8 cellular contexts compared by ENCODE assay signal in the genomic region with DNA sequence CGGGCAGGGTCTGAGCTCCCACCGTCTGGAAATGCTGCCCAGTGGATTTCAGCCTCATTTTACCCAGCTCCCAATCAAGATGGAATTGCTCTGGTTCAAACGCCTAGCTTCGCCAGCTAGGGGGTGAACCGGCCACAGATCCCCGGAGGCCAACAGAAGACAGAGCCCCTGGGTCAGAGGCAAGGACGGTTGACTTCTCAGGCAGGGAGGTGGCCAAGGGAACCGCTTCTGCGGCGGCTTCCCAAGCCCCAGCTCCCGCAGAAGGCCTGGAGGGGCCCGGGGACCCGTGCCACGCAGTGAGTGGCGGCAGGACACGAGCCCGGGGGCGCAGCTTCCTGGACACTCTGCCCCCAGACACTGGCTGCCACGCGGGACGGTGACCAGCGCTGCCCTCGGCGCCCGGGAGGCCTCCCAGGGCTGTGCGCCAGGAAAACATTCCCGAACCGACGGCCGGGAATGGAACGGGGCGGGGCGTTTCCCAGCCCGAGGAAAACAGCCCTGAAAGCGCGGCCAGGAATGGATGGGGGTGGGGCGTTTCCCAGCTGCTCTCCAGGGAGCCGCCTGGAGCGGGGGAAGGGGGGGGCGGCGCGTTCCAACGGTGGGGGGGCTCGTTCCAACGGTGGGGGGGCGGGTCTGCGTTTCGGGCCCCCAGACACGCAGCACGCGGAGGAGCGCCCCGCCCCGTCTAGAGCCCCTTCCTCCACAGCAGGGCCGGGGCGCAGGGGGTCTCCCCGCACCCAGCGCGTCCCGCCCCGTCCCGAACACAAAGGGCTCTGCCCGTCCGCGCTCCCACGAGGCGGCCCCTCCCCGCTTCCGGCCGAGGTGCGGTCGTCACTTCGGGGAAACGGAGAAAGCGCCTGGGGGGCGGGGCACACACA. TPM values are rescaled to one million over a fixed set of nuclear protein-coding genes. Genes with fewer than 3 reads are reported as not detected.
DNase-seq lines count a peak whose midpoint lies in the region; ATAC-seq and TF ChIP-seq lines count a peak whose summit lies in the region.

No MANE protein-coding gene starts in this region.

- 4% methylated on average over 39 to 76 of the region's 76 CpGs for WGBS in lung, 2 donors

- H3K9me3 ChIP-seq in CD4-positive, CD25-positive, alpha-beta regulatory T cell (ENCODE audit: control insufficient read depth in 2 of 2, low read length in 2 of 2) = no peaks in the 10 kb centered on the region
- H3K9me3 ChIP-seq in lung (ENCODE audit: control insufficient read depth in 2 of 2, insufficient read depth in 1 of 2, low read length in 1 of 2) = peaks cover 0 to 4% of the 10 kb centered on the region in 2 donors

- H3K4me3 ChIP-seq in CD4-positive, CD25-positive, alpha-beta regulatory T cell (ENCODE audit: low read depth, low read length) = peak overlapping the region; percentile 48
- H3K4me3 ChIP-seq in lung = no peak overlapping the region

- no peaks in the 10 kb centered on the region for H3K9me3 Mint-ChIP-seq in CD4-positive, CD25-positive, alpha-beta regulatory T cell

- H3K36me3 Mint-ChIP-seq in CD4-positive, CD25-positive, alpha-beta regulatory T cell = no peaks in the 10 kb centered on the region

- ATAC-seq in CD4-positive, CD25-positive, alpha-beta regulatory T cell (ENCODE audit: low read depth in 2 of 2) = peak; percentile 77
- ATAC-seq in lung (ENCODE audit: insufficient read depth, low FRiP score) = peak; percentile 78

- peak overlapping the region; percentile 86 to 96 (median 88) for H3K4me3 Mint-ChIP-seq in CD4-positive, CD25-positive, alpha-beta regulatory T cell

- H3K4me1 Mint-ChIP-seq in CD4-positive, CD25-positive, alpha-beta regulatory T cell = peaks cover 7 to 46% (median 17%) of the 10 kb centered on the region in 4 donors

- H3K27ac Mint-ChIP-seq in CD4-positive, CD25-positive, alpha-beta regulatory T cell = peak overlapping the region; percentile 91 to 97 (median 96)

- no peak for TF ChIP-seq CTCF in lung (IDR thresholded peaks at IDR 0.05; ENCODE audit: control extremely low read depth, extremely low read depth)

- DNase-seq in CD4-positive, CD25-positive, alpha-beta regulatory T cell = peak; percentile 78 to 88 (median 85)
- DNase-seq in GOT3 (lab: John Stamatoyannopoulos, UW) (peak; percentile 55), NCI-H2196 treated with DMSO at 0.1 percent for 48 hours (lab: John Stamatoyannopoulos, UW; ENCODE audit: unreplicated experiment) (peak; percentile 81), ecto neural progenitor cell (ENCODE audit: low spot score) (peak; percentile 92), lung (ENCODE audit: low spot score) (peak; percentile 92), cerebellar nuclear complex (lab: John Stamatoyannopoulos, UW) (no peak)
- DNase-seq in activated CD8-positive, alpha-beta memory T cell treated with anti-CD3 and anti-CD28 coated beads for 1 hour (ENCODE audit: extremely low read depth in 1 of 2, low read depth in 1 of 2) = peak; percentile 60 to 80
- DNase-seq in stimulated activated CD4-positive, alpha-beta T cell treated with anti-CD3 and anti-CD28 coated beads, TNF-alpha, amount 100 ng/mL, for 24 hours (ENCODE audit: low read depth in 3 of 3) = peak; percentile 77 to 89 (median 79)

- peak overlapping the region; percentile 88 for H3K27ac ChIP-seq in CD4-positive, CD25-positive, alpha-beta regulatory T cell (ENCODE audit: insufficient read depth, low read length, poor library complexity, severe bottlenecking)
- H3K27ac ChIP-seq in lung (ENCODE audit: low read depth in 1 of 2, low read length in 1 of 2) = peak overlapping the region; percentile 93 to 96

- H3K27me3 ChIP-seq in CD4-positive, CD25-positive, alpha-beta regulatory T cell (ENCODE audit: control insufficient read depth, insufficient read depth, low read length) = no peaks in the 10 kb centered on the region
- no peaks in the 10 kb centered on the region for H3K27me3 ChIP-seq in lung (ENCODE audit: control insufficient read depth, insufficient read depth)

- H3K36me3 ChIP-seq in CD4-positive, CD25-positive, alpha-beta regulatory T cell (ENCODE audit: control insufficient read depth, insufficient read depth, low read length) = no peaks in the 10 kb centered on the region
- no peaks in the 10 kb centered on the region for H3K36me3 ChIP-seq in lung (ENCODE audit: control insufficient read depth in 2 of 2, insufficient read depth in 2 of 2, low read length in 2 of 2)

- peaks cover 6% of the 10 kb centered on the region for H3K27me3 Mint-ChIP-seq in CD4-positive, CD25-positive, alpha-beta regulatory T cell

- H3K4me1 ChIP-seq in CD4-positive, CD25-positive, alpha-beta regulatory T cell (ENCODE audit: control insufficient read depth, insufficient read depth, low read length, poor library complexity, severe bottlenecking) = peaks cover 10% of the 10 kb centered on the region
- H3K4me1 ChIP-seq in lung (ENCODE audit: control insufficient read depth in 2 of 2, insufficient read depth in 2 of 2, low read length in 2 of 2) = peaks cover 0 to 8% of the 10 kb centered on the region in 2 donors

RNA-seq across cellular contexts. Expression of gene B4GALNT4, which starts 13.5 kb away (rescaled TPM):
- 0.99 TPM for total RNA-seq in CD4-positive, CD25-positive, alpha-beta regulatory T cell
- not detected for polyA plus RNA-seq in CD4-positive, CD25-positive, alpha-beta regulatory T cell
- 1 to 10 TPM; 1.4 to 6.8 TPM for total RNA-seq in lung
- polyA plus RNA-seq in lung = 1 to 10 TPM; 2.1 to 4.6 TPM

RNA-seq across cellular contexts. Expression of gene IFITM3, which starts 35.2 kb away (rescaled TPM):
- 6.7 TPM for total RNA-seq in CD4-positive, CD25-positive, alpha-beta regulatory T cell
- polyA plus RNA-seq in CD4-positive, CD25-positive, alpha-beta regulatory T cell = 10 to 100 TPM in 2 of 4 donors, 1 to 10 TPM in 2; 3.5 to 94.8 (median 42.6) TPM
- total RNA-seq in lung = 100 to 1,000 TPM; 191 to 903 TPM
- polyA plus RNA-seq in lung = 1,000 to 10,000 TPM; 1,642 to 2,585 TPM

RNA-seq across cellular contexts. Expression of gene PKP3, which starts 38.2 kb away (rescaled TPM):
- total RNA-seq in CD4-positive, CD25-positive, alpha-beta regulatory T cell = 0.30 TPM
- polyA plus RNA-seq in CD4-positive, CD25-positive, alpha-beta regulatory T cell = under 1 TPM in 3 of 4 donors, not detected in 1; 0.09 to 0.75 (median 0.27) TPM
- total RNA-seq in lung = 10 to 100 TPM; 15.7 to 63.1 TPM
- polyA plus RNA-seq in lung = 10 to 100 TPM; 33.8 to 46.8 TPM

RNA-seq across cellular contexts. Expression of gene IFITM1, which starts 42.0 kb away (rescaled TPM):
- 320 TPM for total RNA-seq in CD4-positive, CD25-positive, alpha-beta regulatory T cell
- polyA plus RNA-seq in CD4-positive, CD25-positive, alpha-beta regulatory T cell = 1,000 to 10,000 TPM; 1,249 to 1,544 (median 1,415) TPM
- total RNA-seq in lung = 100 to 1,000 TPM in 1 of 2 donors, 10 to 100 TPM in 1; 53.3 to 104 TPM
- 100 to 1,000 TPM; 275 to 531 TPM for polyA plus RNA-seq in lung

RNA-seq across cellular contexts. Expression of gene IFITM2, which starts 48.2 kb away (rescaled TPM):
- total RNA-seq in CD4-positive, CD25-positive, alpha-beta regulatory T cell = 376 TPM
- 1,000 to 10,000 TPM; 1,701 to 2,097 (median 1,858) TPM for polyA plus RNA-seq in CD4-positive, CD25-positive, alpha-beta regulatory T cell
- 100 to 1,000 TPM in 1 of 2 donors, 10 to 100 TPM in 1; 75.7 to 656 TPM for total RNA-seq in lung
- polyA plus RNA-seq in lung = 1,000 to 10,000 TPM; 1,063 to 4,189 TPM

Comparison
In these comparisons a context has a peak if more than half of its experiments do, and no peak if none do; other contexts are left out.
1. DNase-seq: peak in CD4-positive, CD25-positive, alpha-beta regulatory T cell (3 of 3), GOT3 (single experiment), NCI-H2196 treated with DMSO at 0.1 percent for 48 hours (single experiment), activated CD8-positive, alpha-beta memory T cell treated with anti-CD3 and anti-CD28 coated beads for 1 hour (2 of 2), ecto neural progenitor cell (single experiment), lung (single experiment) and stimulated activated CD4-positive, alpha-beta T cell treated with anti-CD3 and anti-CD28 coated beads, TNF-alpha, amount 100 ng/mL, for 24 hours (3 of 3); none in cerebellar nuclear complex (0 of 2).
2. RNA of gene IFITM3, which starts 35.2 kb away (total RNA-seq): 191 to 903 TPM in lung; 6.7 TPM in CD4-positive, CD25-positive, alpha-beta regulatory T cell (single experiment); every median in the first group is over 10 times any median in the second.
3. RNA of gene PKP3, which starts 38.2 kb away (total RNA-seq): 15.7 to 63.1 TPM in lung; 0.30 TPM in CD4-positive, CD25-positive, alpha-beta regulatory T cell (single experiment); every median in the first group is over 10 times any median in the second.